ENCODE assay signal across 11 cellular contexts in genomic region chr6:76000629-76001028, GRCh38.
"Had no signal": no experiment of that assay in that cellular context is flagged by ENCODE, and none has a peak within 500 bp of the region (broad histone marks: within the 10 kb centered on the region; RNA-seq: fewer than 3 reads in every experiment).

No MANE protein-coding gene starts in this region.

- H3K9me3 Mint-ChIP-seq: HFFc6 had no signal

- H3K9ac ChIP-seq: GM23248, KMS-11 had no signal

- H3K4me1 Mint-ChIP-seq: IgD-negative memory B cell had no signal

- H3K27ac ChIP-seq: GM23248, KMS-11 had no signal

- ATAC-seq: HCT116 had no signal

- H3K4me3 Mint-ChIP-seq: HFFc6, IgD-negative memory B cell had no signal

- DNase-seq: GM23248, GOT3, H7, HFFc6, Karpas-422, KBM-7 had no signal

- H3K9me3 ChIP-seq: HAP-1 had no signal

- H3K27ac Mint-ChIP-seq: HFFc6, IgD-negative memory B cell had no signal

- H3K4me3 ChIP-seq: GM23248, HAP-1 had no signal

- H3K36me3 Mint-ChIP-seq: IgD-negative memory B cell had no signal

- H3K4me2 ChIP-seq: KMS-11 had no signal

- H2AFZ ChIP-seq: GM23248 had no signal

- FAIRE-seq: HTR-8/SVneo had no signal

- H3K36me3 ChIP-seq: HAP-1 had no signal

- H3K27me3 Mint-ChIP-seq: IgD-negative memory B cell had no signal
